In the genomic region with DNA sequence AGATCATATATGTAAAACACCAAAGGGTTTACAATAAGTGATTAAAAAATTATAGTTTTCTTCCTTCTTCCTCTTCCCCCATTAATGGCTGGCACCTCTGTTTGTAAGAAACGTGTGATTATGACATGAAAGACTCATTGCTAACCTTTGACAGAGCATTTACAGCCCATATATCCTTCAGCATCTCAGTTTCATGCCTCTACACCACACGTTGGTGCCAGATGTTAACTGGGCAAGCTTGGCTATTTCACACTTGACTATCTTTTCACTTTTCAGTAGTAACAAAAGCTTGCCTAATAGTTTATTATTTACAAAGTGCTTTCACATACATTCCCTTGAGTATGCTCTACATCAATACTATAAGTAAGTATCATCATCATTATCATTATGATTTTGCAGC, we compare ENCODE assay signal across 28 cellular contexts.
"Had no signal": no experiment of that assay in that cellular context is flagged by ENCODE, and none has a peak within 500 bp of the region (broad histone marks: within the 10 kb centered on the region; RNA-seq: fewer than 3 reads in every experiment).

No MANE protein-coding gene starts in this region.

- H3K27me3 ChIP-seq: ascending aorta, cardiac muscle cell had no signal

- H3K36me3 ChIP-seq: ascending aorta, cardiac muscle cell had no signal

- DNase-seq: activated B cell treated with CpG ODN at 0.5 μM for 24 hours; activated CD4-positive, alpha-beta memory T cell treated with anti-CD3 and anti-CD28 coated beads, Interleukin-2, amount 10 ng/mL, durations not matched to agents 7 days and 5 days; activated CD4-positive, alpha-beta T cell treated with anti-CD3 and anti-CD28 coated beads for 48 hours; activated CD4-positive, alpha-beta T cell treated with anti-CD3 and anti-CD28 coated beads, Interleukin-2, amount 10 ng/mL, durations not matched to agents 7 days and 5 days; activated CD4-positive, alpha-beta T cell treated with anti-CD3 and anti-CD28 coated beads, Interleukin-2, amount 50 U/mL, for 48 hours; activated CD4-positive, CD25-positive, alpha-beta regulatory T cell treated with anti-CD3 and anti-CD28 coated beads, Interleukin-2, amount 50 U/mL, for 72 hours; activated CD8-positive, alpha-beta memory T cell treated with anti-CD3 and anti-CD28 coated beads for 24 hours; activated CD8-positive, alpha-beta memory T cell treated with anti-CD3 and anti-CD28 coated beads, Interleukin-2, amount 10 ng/mL, durations not matched to agents 7 days and 5 days; activated CD8-positive, alpha-beta memory T cell treated with anti-CD3 and anti-CD28 coated beads, Interleukin-2, amount 50 U/mL, for 48 hours; activated CD8-positive, alpha-beta T cell treated with anti-CD3 and anti-CD28 coated beads, Interleukin-2, amount 10 ng/mL, durations not matched to agents 7 days and 5 days; activated effector memory CD4-positive, alpha-beta T cell treated with Interleukin-2 at 50 U/mL for 16 hours; activated gamma-delta T cell; activated naive CD4-positive, alpha-beta T cell treated with anti-CD3 and anti-CD28 coated beads, Interleukin-2, amount 10 ng/mL, durations not matched to agents 7 days and 5 days; activated naive CD4-positive, alpha-beta T cell treated with Interleukin-2 at 50 U/mL for 16 hours; activated naive CD8-positive, alpha-beta T cell treated with anti-CD3 and anti-CD28 coated beads, Interleukin-2, amount 10 ng/mL, durations not matched to agents 7 days and 5 days; activated naive CD8-positive, alpha-beta T cell treated with anti-CD3 and anti-CD28 coated beads, Interleukin-2, amount 50 U/mL, for 24 hours; activated T-cell treated with anti-CD3 and anti-CD28 coated beads, Interleukin-2, amount 50 U/mL, for 24 hours; activated T-cell treated with anti-CD3 and anti-CD28 coated beads, Interleukin-2, amount 50 U/mL, for 48 hours; amygdala; anterior cingulate cortex; caudate nucleus; cerebellar nuclear complex; T-cell; T-helper 17 cell; T-helper 9 cell had no signal

- ATAC-seq: activated CD8-positive, alpha-beta memory T cell treated with anti-CD3 and anti-CD28 coated beads, Interleukin-2, amount 10 ng/mL, durations not matched to agents 7 days and 5 days; activated CD8-positive, alpha-beta T cell treated with anti-CD3 and anti-CD28 coated beads, Interleukin-2, amount 10 ng/mL, durations not matched to agents 7 days and 5 days; activated naive CD8-positive, alpha-beta T cell treated with anti-CD3 and anti-CD28 coated beads, Interleukin-2, amount 50 U/mL, for 24 hours; T-cell; T-helper 17 cell had no signal

- H3K4me1 ChIP-seq: ascending aorta had no signal

- H3K9me3 ChIP-seq: ascending aorta had no signal

- H3K27ac ChIP-seq: ascending aorta, cardiac muscle cell, VCaP had no signal

- H3K4me3 ChIP-seq: ascending aorta, cardiac muscle cell had no signal
